Comparison of ENCODE assay signal across 17 cellular contexts in genomic region chr14:103526247-103526913, GRCh38. TPM values are rescaled to one million over a fixed set of nuclear protein-coding genes. Genes with fewer than 3 reads are reported as not detected.
DNase-seq lines count a peak whose midpoint lies in the region; ATAC-seq, FAIRE-seq and TF ChIP-seq lines count a peak whose summit lies in the region.
"Had no signal": no experiment of that assay in that cellular context is flagged by ENCODE, and none has a peak within 500 bp of the region (broad histone marks: within the 10 kb centered on the region; RNA-seq: fewer than 3 reads in every experiment).

No MANE protein-coding gene starts in this region.

- DNase-seq in natural killer cell (no peak), HepG2 (ENCODE audit: low spot score) (no peak), upper lobe of right lung (no peak), HEK293T (ENCODE audit: extremely low spot score) (no peak), NCI-H2029 treated with DMSO at 0.1 percent for 48 hours (lab: John Stamatoyannopoulos, UW) (no peak)
- no peak for DNase-seq in natural killer cell treated with Interleukin-12 subunit alpha and Interleukin-12 subunit beta and Interleukin-15 and Interleukin-18, amount 100 ng/mL, for 72 hours (ENCODE audit: low spot score)
- DNase-seq in activated naive CD4-positive, alpha-beta T cell treated with anti-CD3 and anti-CD28 coated beads, Interleukin-2, amount 10 ng/mL, durations not matched to agents 7 days and 5 days = no peak
- DNase-seq: activated CD8-positive, alpha-beta memory T cell treated with anti-CD3 and anti-CD28 coated beads, Interleukin-2, amount 10 ng/mL, durations not matched to agents 7 days and 5 days; activated naive CD4-positive, alpha-beta T cell; NCI-H1417 treated with DMSO at 0.1 percent for 48 hours; NCI-H526; occipital lobe; stimulated activated CD4-positive, alpha-beta T cell treated with anti-CD3 and anti-CD28 coated beads, Interleukin-12 subunit alpha, Interleukin-12 subunit beta, amount 100 ng/mL, for 4 hours; T1000; thyroid gland had no signal

- TF ChIP-seq EP300 in HepG2 (IDR thresholded peaks at IDR 0.05; ENCODE audit: low read depth in 2 of 2, low read length in 2 of 2) (no peak), HepG2 (CRISPR knock-in tag; IDR thresholded peaks at IDR 0.05; ENCODE audit: borderline replicate concordance) (no peak)

- POLR2A ChIA-PET in HepG2 (lab: Yijun Ruan, JAX) (interaction anchor here (1.1 to 3.1 kb wide), 5 partner anchors 8 to 353 kb away, joined by 3 to 24 read pairs (median 12); partner anchors contain the start of genes BAG5 and COA8), HEK293T (lab: Yijun Ruan, JAX) (no interaction called here)

- H3K4me3 ChIP-seq in HepG2 (replicated peaks in 1 of 3; ENCODE audit: insufficient read depth in 1 of 3, low read depth in 2 of 3, low read length in 3 of 3) (peak overlapping the region in 1 of 3 experiments; percentile 51; a peak in 2 of 6 replicates), upper lobe of right lung (no peak overlapping the region)
- H3K4me3 ChIP-seq: breast epithelium, thyroid gland had no signal

- H3K4me1 ChIP-seq in HepG2 (ENCODE audit: insufficient read depth, low read length) (peaks cover 73% of the 10 kb centered on the region), upper lobe of right lung (peaks cover 47% of the 10 kb centered on the region)

- peaks cover 21 to 41% of the 10 kb centered on the region in 2 donors for H3K4me1 Mint-ChIP-seq in natural killer cell
- peaks cover 12 to 22% of the 10 kb centered on the region in 2 donors for H3K4me1 Mint-ChIP-seq in natural killer cell treated with Interleukin-12 subunit alpha and Interleukin-12 subunit beta and Interleukin-15 and Interleukin-18, amount 100 ng/mL, for 72 hours (ENCODE audit: low read depth in 2 of 2)
- peaks cover 39% of the 10 kb centered on the region for H3K4me1 Mint-ChIP-seq in activated naive CD4-positive, alpha-beta T cell treated with anti-CD3 and anti-CD28 coated beads, Interleukin-2, amount 10 ng/mL, durations not matched to agents 7 days and 5 days

- peak overlapping the region; percentile 78 for H3K4me2 ChIP-seq in HepG2 (ENCODE audit: low read depth, low read length)

- H3K36me3 ChIP-seq in HepG2 (replicated peaks in 1 of 2; ENCODE audit: control insufficient read depth in 1 of 2, insufficient read depth in 2 of 2, low read length in 2 of 2) = peaks cover 0 to 3% of the 10 kb centered on the region in 2 experiments; a peak in 2 of 5 replicates
- peaks cover 5% of the 10 kb centered on the region for H3K36me3 ChIP-seq in upper lobe of right lung
- H3K36me3 ChIP-seq: breast epithelium, thyroid gland had no signal

- H3K27me3 ChIP-seq in HepG2 (ENCODE audit: control insufficient read depth in 1 of 2, insufficient read depth in 2 of 2, low read length in 2 of 2) (no peaks in the 10 kb centered on the region; a peak in 1 of 5 replicates), upper lobe of right lung (no peaks in the 10 kb centered on the region)
- H3K27me3 ChIP-seq: breast epithelium, thyroid gland had no signal

- H3K4me3 Mint-ChIP-seq in natural killer cell = peak overlapping the region; percentile 47
- no peak overlapping the region for H3K4me3 Mint-ChIP-seq in natural killer cell treated with Interleukin-12 subunit alpha and Interleukin-12 subunit beta and Interleukin-15 and Interleukin-18, amount 100 ng/mL, for 72 hours
- no peak overlapping the region for H3K4me3 Mint-ChIP-seq in activated naive CD4-positive, alpha-beta T cell treated with anti-CD3 and anti-CD28 coated beads, Interleukin-2, amount 10 ng/mL, durations not matched to agents 7 days and 5 days
- H3K4me3 Mint-ChIP-seq: activated CD8-positive, alpha-beta memory T cell treated with anti-CD3 and anti-CD28 coated beads, Interleukin-2, amount 10 ng/mL, durations not matched to agents 7 days and 5 days had no signal

- H3K9me3 ChIP-seq in HepG2 (ENCODE audit: low read length) = no peaks in the 10 kb centered on the region
- no peaks in the 10 kb centered on the region for H3K9me3 ChIP-seq in upper lobe of right lung
- H3K9me3 ChIP-seq: breast epithelium, thyroid gland had no signal

- CTCF ChIA-PET in HepG2 (lab: Yijun Ruan, JAX; ENCODE audit: low intra/inter-chr PET ratio, low total read pairs) (no interaction called here), HEK293T (lab: Yijun Ruan, JAX) (interaction anchor here (0.6 kb wide), 1 partner anchor 77 kb away, joined by 3 read pairs; no protein-coding TSS in a partner anchor)
- CTCF ChIA-PET in activated naive CD4-positive, alpha-beta T cell treated with anti-CD3 and anti-CD28 coated beads, Interleukin-2, amount 10 ng/mL, durations not matched to agents 7 days and 5 days (lab: Charles Lee) = interaction anchor here (4.2 kb wide), 1 partner anchor 7 kb away, joined by 20 read pairs; no protein-coding TSS in a partner anchor

- TF ChIP-seq CTCF in natural killer cell (IDR thresholded peaks at IDR 0.05) (no peak), HepG2 (CRISPR knock-in tag; IDR thresholded peaks at IDR 0.05) (no peak; the same call in 1 of the 2 replicates), upper lobe of right lung (IDR thresholded peaks at IDR 0.05) (no peak)

- in situ Hi-C loops in HepG2 (cut with HindIII; ENCODE audit: extremely low pct_ligation_motif_present, low pct_unique_long_range_greater_than_20kb) = no loop called here

- no peaks in the 10 kb centered on the region for H3K9me3 Mint-ChIP-seq in natural killer cell
- H3K9me3 Mint-ChIP-seq in natural killer cell treated with Interleukin-12 subunit alpha and Interleukin-12 subunit beta and Interleukin-15 and Interleukin-18, amount 100 ng/mL, for 72 hours = no peaks in the 10 kb centered on the region
- H3K9me3 Mint-ChIP-seq in activated naive CD4-positive, alpha-beta T cell treated with anti-CD3 and anti-CD28 coated beads, Interleukin-2, amount 10 ng/mL, durations not matched to agents 7 days and 5 days = no peaks in the 10 kb centered on the region

- WGBS in HepG2 (ENCODE audit: low lambda C conversion rate) = 10% methylated on average over 6 of the region's 8 CpGs

- H3K27me3 Mint-ChIP-seq in natural killer cell (ENCODE audit: low read depth in 2 of 2) = no peaks in the 10 kb centered on the region
- peaks cover 0 to 4% of the 10 kb centered on the region in 2 donors for H3K27me3 Mint-ChIP-seq in natural killer cell treated with Interleukin-12 subunit alpha and Interleukin-12 subunit beta and Interleukin-15 and Interleukin-18, amount 100 ng/mL, for 72 hours
- peaks cover 63% of the 10 kb centered on the region for H3K27me3 Mint-ChIP-seq in activated naive CD4-positive, alpha-beta T cell treated with anti-CD3 and anti-CD28 coated beads, Interleukin-2, amount 10 ng/mL, durations not matched to agents 7 days and 5 days

- peaks cover 34% of the 10 kb centered on the region for H3K79me2 ChIP-seq in HepG2 (ENCODE audit: insufficient read depth, low read length)

- H4K20me1 ChIP-seq in HepG2 (ENCODE audit: insufficient read depth, low read length) = no peaks in the 10 kb centered on the region

- intact Hi-C loops in natural killer cell (cut with micrococcal nuclease) = no loop called here
- intact Hi-C loops in HepG2 (cut with micrococcal nuclease; ENCODE audit: unreplicated experiment) = no loop called here
- intact Hi-C loops in upper lobe of right lung (cut with DNase I) = no loop called here

- no peak for FAIRE-seq in HepG2 (lab: Jason Lieb, UNC)

- ATAC-seq in natural killer cell = no peak
- ATAC-seq in natural killer cell treated with Interleukin-12 subunit alpha and Interleukin-12 subunit beta and Interleukin-15 and Interleukin-18, amount 100 ng/mL, for 72 hours = no peak
- peak; percentile 38 for ATAC-seq in HepG2
- no peak for ATAC-seq in upper lobe of right lung
- ATAC-seq: activated CD8-positive, alpha-beta memory T cell treated with anti-CD3 and anti-CD28 coated beads, Interleukin-2, amount 10 ng/mL, durations not matched to agents 7 days and 5 days had no signal

- H3K36me3 Mint-ChIP-seq in natural killer cell = no peaks in the 10 kb centered on the region
- no peaks in the 10 kb centered on the region for H3K36me3 Mint-ChIP-seq in natural killer cell treated with Interleukin-12 subunit alpha and Interleukin-12 subunit beta and Interleukin-15 and Interleukin-18, amount 100 ng/mL, for 72 hours
- H3K36me3 Mint-ChIP-seq in activated naive CD4-positive, alpha-beta T cell treated with anti-CD3 and anti-CD28 coated beads, Interleukin-2, amount 10 ng/mL, durations not matched to agents 7 days and 5 days = peaks cover 4% of the 10 kb centered on the region
- H3K36me3 Mint-ChIP-seq: activated CD8-positive, alpha-beta memory T cell treated with anti-CD3 and anti-CD28 coated beads, Interleukin-2, amount 10 ng/mL, durations not matched to agents 7 days and 5 days had no signal

- no peak overlapping the region for H2AFZ ChIP-seq in HepG2 (ENCODE audit: low read length)

- BruUV-seq in HepG2 (replicated peaks; lab: Mats Ljungman, UMichigan) = no TSS peak

- H3K9ac ChIP-seq in HepG2 (ENCODE audit: insufficient read depth, low read depth, low read length) = peak overlapping the region; percentile 53

- H3K27ac Mint-ChIP-seq in natural killer cell = no peak overlapping the region
- H3K27ac Mint-ChIP-seq in natural killer cell treated with Interleukin-12 subunit alpha and Interleukin-12 subunit beta and Interleukin-15 and Interleukin-18, amount 100 ng/mL, for 72 hours = peak overlapping the region in 1 of 2 donors; percentile 54
- H3K27ac Mint-ChIP-seq in activated naive CD4-positive, alpha-beta T cell treated with anti-CD3 and anti-CD28 coated beads, Interleukin-2, amount 10 ng/mL, durations not matched to agents 7 days and 5 days = no peak overlapping the region

- 0 out of 4 replicates have a peak, but pooled peaks of 1 of the 2 experiments have one; percentile 28 for TF ChIP-seq POLR2A in HepG2 (IDR thresholded peaks at IDR 0.05; ENCODE audit: insufficient read depth in 1 of 2, low read depth in 2 of 2, low read length in 2 of 2)

- H3K27ac ChIP-seq in angular gyrus (ENCODE audit: low read depth, low read length) (peak overlapping the region; percentile 12), HepG2 (ENCODE audit: extremely low read length, insufficient read depth, low read length) (peak overlapping the region; percentile 89), upper lobe of right lung (peak overlapping the region; percentile 58)

- TF ChIP-seq RAD21 in HepG2 (CRISPR knock-in tag; IDR thresholded peaks at IDR 0.05) = no peak

RNA-seq across cellular contexts. Expression of gene TRMT61A, which starts 2.6 kb away (rescaled TPM):
- total RNA-seq in natural killer cell = 1 to 10 TPM; 8.1 to 9.4 (median 9.1) TPM
- total RNA-seq in natural killer cell treated with Interleukin-12 subunit alpha and Interleukin-12 subunit beta and Interleukin-15 and Interleukin-18, amount 100 ng/mL, for 72 hours = 10 to 100 TPM; 13.2 to 29.7 TPM
- total RNA-seq in HepG2 (2016; rRNA removed; fragmentation: Illumina TruSeq; extraction: Trizol) = 12.2 and 13.6 TPM in 2 replicates
- 4.0 and 5.2 TPM in 2 replicates for total RNA-seq in HepG2 (2016; cell fraction: cytosol; rRNA removed; fragmentation: Illumina TruSeq; extraction: Trizol; ENCODE audit: low read depth)
- total RNA-seq in HepG2 (2016; cell fraction: insoluble cytoplasmic fraction; rRNA removed; fragmentation: Illumina TruSeq; extraction: Trizol) = 12.4 and 14.5 TPM in 2 replicates
- total RNA-seq in HepG2 (2016; cell fraction: membrane; rRNA removed; fragmentation: Illumina TruSeq; extraction: Trizol) = 8.3 and 9.6 TPM in 2 replicates
- total RNA-seq in HepG2 (2016; cell fraction: nucleus; rRNA removed; fragmentation: Illumina TruSeq; extraction: Trizol) = 10.4 and 11.7 TPM in 2 replicates
- 6.5 and 9.8 TPM in 2 replicates for polyA plus RNA-seq in HepG2 (2011; rRNA removed)
- 6.4 and 11.5 TPM in 2 replicates for polyA plus RNA-seq in HepG2 (2011; cell fraction: cytosol; rRNA removed)
- polyA plus RNA-seq in HepG2 (2011; cell fraction: nucleus; rRNA removed) = 26.1 and 31.2 TPM in 2 replicates
- polyA plus RNA-seq in HepG2 (2012) = 4.0 and 8.4 TPM in 2 replicates
- polyA plus RNA-seq in HepG2 (2016; cell fraction: cytosol; fragmentation: Illumina TruSeq; extraction: Trizol; ENCODE audit: low read depth) = 3.9 and 4.4 TPM in 2 replicates
- polyA plus RNA-seq in HepG2 (2016; cell fraction: insoluble cytoplasmic fraction; fragmentation: Illumina TruSeq; extraction: Trizol; ENCODE audit: low read depth) = 12.0 and 13.1 TPM in 2 replicates
- 6.7 and 7.2 TPM in 2 replicates for polyA plus RNA-seq in HepG2 (2016; cell fraction: membrane; fragmentation: Illumina TruSeq; extraction: Trizol; ENCODE audit: low read depth)
- 13.5 and 14.3 TPM in 2 replicates for polyA plus RNA-seq in HepG2 (2016; cell fraction: nucleus; fragmentation: Illumina TruSeq; extraction: Trizol; ENCODE audit: insufficient read depth, low read depth)
- polyA minus RNA-seq in HepG2 (2011; rRNA and poly(A)+ RNA removed; ENCODE audit: low replicate concordance) = 14.6 and 19.9 TPM in 2 replicates
- 4.6 and 4.7 TPM in 2 replicates for polyA minus RNA-seq in HepG2 (2011; cell fraction: cytosol; rRNA and poly(A)+ RNA removed)
- polyA minus RNA-seq in HepG2 (2011; cell fraction: nucleus; rRNA and poly(A)+ RNA removed) = 15.8 and 16.6 TPM in 2 replicates
- total RNA-seq in upper lobe of right lung = 11.6 TPM

RNA-seq across cellular contexts. Expression of gene CKB, which starts 3.8 kb away (rescaled TPM):
- total RNA-seq in natural killer cell (10 to 100 TPM in 1 of 3 donors, 1 to 10 TPM in 2; 4.0 to 37.4 (median 9.0) TPM), HepG2 (2016; rRNA removed; fragmentation: Illumina TruSeq; extraction: Trizol) (82.3 and 92.4 TPM in 2 replicates), upper lobe of right lung (148 TPM)
- 1 to 10 TPM; 3.0 to 4.6 TPM for total RNA-seq in natural killer cell treated with Interleukin-12 subunit alpha and Interleukin-12 subunit beta and Interleukin-15 and Interleukin-18, amount 100 ng/mL, for 72 hours
- total RNA-seq in HepG2 (2016; cell fraction: cytosol; rRNA removed; fragmentation: Illumina TruSeq; extraction: Trizol; ENCODE audit: low read depth) = 35.0 and 38.6 TPM in 2 replicates
- 77.0 and 90.7 TPM in 2 replicates for total RNA-seq in HepG2 (2016; cell fraction: insoluble cytoplasmic fraction; rRNA removed; fragmentation: Illumina TruSeq; extraction: Trizol)
- total RNA-seq in HepG2 (2016; cell fraction: membrane; rRNA removed; fragmentation: Illumina TruSeq; extraction: Trizol) = 39.1 and 44.5 TPM in 2 replicates
- 55.0 and 62.1 TPM in 2 replicates for total RNA-seq in HepG2 (2016; cell fraction: nucleus; rRNA removed; fragmentation: Illumina TruSeq; extraction: Trizol)
- polyA plus RNA-seq in HepG2 (2011; rRNA removed) = 179 and 217 TPM in 2 replicates
- polyA plus RNA-seq in HepG2 (2011; cell fraction: cytosol; rRNA removed) = 94.2 and 257 TPM in 2 replicates
- polyA plus RNA-seq in HepG2 (2011; cell fraction: nucleus; rRNA removed) = 634 and 1,191 TPM in 2 replicates
- polyA plus RNA-seq in HepG2 (2012) = 136 and 210 TPM in 2 replicates
- 60.2 and 68.2 TPM in 2 replicates for polyA plus RNA-seq in HepG2 (2016; cell fraction: cytosol; fragmentation: Illumina TruSeq; extraction: Trizol; ENCODE audit: low read depth)
- polyA plus RNA-seq in HepG2 (2016; cell fraction: insoluble cytoplasmic fraction; fragmentation: Illumina TruSeq; extraction: Trizol; ENCODE audit: low read depth) = 156 and 198 TPM in 2 replicates
- 60.4 and 60.5 TPM in 2 replicates for polyA plus RNA-seq in HepG2 (2016; cell fraction: membrane; fragmentation: Illumina TruSeq; extraction: Trizol; ENCODE audit: low read depth)
- polyA plus RNA-seq in HepG2 (2016; cell fraction: nucleus; fragmentation: Illumina TruSeq; extraction: Trizol; ENCODE audit: insufficient read depth, low read depth) = 164 and 170 TPM in 2 replicates
- 111 and 125 TPM in 2 replicates for polyA minus RNA-seq in HepG2 (2011; rRNA and poly(A)+ RNA removed; ENCODE audit: low replicate concordance)
- 96.8 and 156 TPM in 2 replicates for polyA minus RNA-seq in HepG2 (2011; cell fraction: cytosol; rRNA and poly(A)+ RNA removed)
- polyA minus RNA-seq in HepG2 (2011; cell fraction: nucleus; rRNA and poly(A)+ RNA removed) = 34.2 and 39.0 TPM in 2 replicates

RNA-seq across cellular contexts. Expression of gene BAG5, which starts 36.1 kb away (rescaled TPM):
- total RNA-seq in natural killer cell (10 to 100 TPM; 36.1 to 48.0 (median 47.0) TPM), HepG2 (2016; rRNA removed; fragmentation: Illumina TruSeq; extraction: Trizol) (21.0 and 34.8 TPM in 2 replicates), upper lobe of right lung (33.0 TPM)
- 10 to 100 TPM; 27.4 to 29.6 TPM for total RNA-seq in natural killer cell treated with Interleukin-12 subunit alpha and Interleukin-12 subunit beta and Interleukin-15 and Interleukin-18, amount 100 ng/mL, for 72 hours
- total RNA-seq in HepG2 (2016; cell fraction: cytosol; rRNA removed; fragmentation: Illumina TruSeq; extraction: Trizol; ENCODE audit: low read depth) = 2.3 and 2.5 TPM in 2 replicates
- total RNA-seq in HepG2 (2016; cell fraction: insoluble cytoplasmic fraction; rRNA removed; fragmentation: Illumina TruSeq; extraction: Trizol) = 21.9 and 34.1 TPM in 2 replicates
- 11.4 and 14.2 TPM in 2 replicates for total RNA-seq in HepG2 (2016; cell fraction: membrane; rRNA removed; fragmentation: Illumina TruSeq; extraction: Trizol)
- total RNA-seq in HepG2 (2016; cell fraction: nucleus; rRNA removed; fragmentation: Illumina TruSeq; extraction: Trizol) = 14.8 and 16.2 TPM in 2 replicates
- 3.0 and 3.5 TPM in 2 replicates for polyA plus RNA-seq in HepG2 (2011; rRNA removed)
- 2.5 and 3.9 TPM in 2 replicates for polyA plus RNA-seq in HepG2 (2011; cell fraction: cytosol; rRNA removed)
- polyA plus RNA-seq in HepG2 (2011; cell fraction: nucleus; rRNA removed) = 3.3 and 3.7 TPM in 2 replicates
- polyA plus RNA-seq in HepG2 (2012) = 7.9 and 9.3 TPM in 2 replicates
- polyA plus RNA-seq in HepG2 (2016; cell fraction: cytosol; fragmentation: Illumina TruSeq; extraction: Trizol; ENCODE audit: low read depth) = 1.0 and 1.3 TPM in 2 replicates
- 16.8 and 20.0 TPM in 2 replicates for polyA plus RNA-seq in HepG2 (2016; cell fraction: insoluble cytoplasmic fraction; fragmentation: Illumina TruSeq; extraction: Trizol; ENCODE audit: low read depth)
- 5.3 and 6.2 TPM in 2 replicates for polyA plus RNA-seq in HepG2 (2016; cell fraction: membrane; fragmentation: Illumina TruSeq; extraction: Trizol; ENCODE audit: low read depth)
- 13.8 and 14.6 TPM in 2 replicates for polyA plus RNA-seq in HepG2 (2016; cell fraction: nucleus; fragmentation: Illumina TruSeq; extraction: Trizol; ENCODE audit: insufficient read depth, low read depth)
- 5.3 and 11.8 TPM in 2 replicates for polyA minus RNA-seq in HepG2 (2011; rRNA and poly(A)+ RNA removed; ENCODE audit: low replicate concordance)
- 7.2 and 8.6 TPM in 2 replicates for polyA minus RNA-seq in HepG2 (2011; cell fraction: cytosol; rRNA and poly(A)+ RNA removed)
- polyA minus RNA-seq in HepG2 (2011; cell fraction: nucleus; rRNA and poly(A)+ RNA removed) = 9.8 and 9.9 TPM in 2 replicates

RNA-seq across cellular contexts. Expression of gene COA8, which starts 36.4 kb away (rescaled TPM):
- total RNA-seq in natural killer cell (10 to 100 TPM; 22.2 to 32.0 (median 24.9) TPM), HepG2 (2016; rRNA removed; fragmentation: Illumina TruSeq; extraction: Trizol) (25.1 and 25.2 TPM in 2 replicates), upper lobe of right lung (29.7 TPM)
- 10 to 100 TPM; 35.8 to 38.3 TPM for total RNA-seq in natural killer cell treated with Interleukin-12 subunit alpha and Interleukin-12 subunit beta and Interleukin-15 and Interleukin-18, amount 100 ng/mL, for 72 hours
- total RNA-seq in HepG2 (2016; cell fraction: cytosol; rRNA removed; fragmentation: Illumina TruSeq; extraction: Trizol; ENCODE audit: low read depth) = 29.4 and 38.9 TPM in 2 replicates
- total RNA-seq in HepG2 (2016; cell fraction: insoluble cytoplasmic fraction; rRNA removed; fragmentation: Illumina TruSeq; extraction: Trizol) = 25.7 and 29.2 TPM in 2 replicates
- total RNA-seq in HepG2 (2016; cell fraction: membrane; rRNA removed; fragmentation: Illumina TruSeq; extraction: Trizol) = 46.6 and 48.0 TPM in 2 replicates
- 11.0 and 15.0 TPM in 2 replicates for total RNA-seq in HepG2 (2016; cell fraction: nucleus; rRNA removed; fragmentation: Illumina TruSeq; extraction: Trizol)
- 10.9 and 14.0 TPM in 2 replicates for polyA plus RNA-seq in HepG2 (2011; rRNA removed)
- polyA plus RNA-seq in HepG2 (2011; cell fraction: cytosol; rRNA removed) = 10.2 and 14.5 TPM in 2 replicates
- polyA plus RNA-seq in HepG2 (2011; cell fraction: nucleus; rRNA removed) = 2.6 and 3.1 TPM in 2 replicates
- 25.7 and 32.6 TPM in 2 replicates for polyA plus RNA-seq in HepG2 (2012)
- polyA plus RNA-seq in HepG2 (2016; cell fraction: cytosol; fragmentation: Illumina TruSeq; extraction: Trizol; ENCODE audit: low read depth) = 63.7 and 73.8 TPM in 2 replicates
- polyA plus RNA-seq in HepG2 (2016; cell fraction: insoluble cytoplasmic fraction; fragmentation: Illumina TruSeq; extraction: Trizol; ENCODE audit: low read depth) = 33.7 and 39.8 TPM in 2 replicates
- 52.0 and 59.9 TPM in 2 replicates for polyA plus RNA-seq in HepG2 (2016; cell fraction: membrane; fragmentation: Illumina TruSeq; extraction: Trizol; ENCODE audit: low read depth)
- 21.5 and 21.7 TPM in 2 replicates for polyA plus RNA-seq in HepG2 (2016; cell fraction: nucleus; fragmentation: Illumina TruSeq; extraction: Trizol; ENCODE audit: insufficient read depth, low read depth)
- 4.7 and 5.1 TPM in 2 replicates for polyA minus RNA-seq in HepG2 (2011; rRNA and poly(A)+ RNA removed; ENCODE audit: low replicate concordance)
- 3.6 and 6.4 TPM in 2 replicates for polyA minus RNA-seq in HepG2 (2011; cell fraction: cytosol; rRNA and poly(A)+ RNA removed)
- polyA minus RNA-seq in HepG2 (2011; cell fraction: nucleus; rRNA and poly(A)+ RNA removed) = 10.1 and 11.3 TPM in 2 replicates

Comparison
In these comparisons a context has a peak if more than half of its experiments do, and no peak if none do; other contexts are left out.
1. H3K27ac ChIP-seq: peak in every context shown above with its lines; median percentile 89 in HepG2; 58 in upper lobe of right lung; 12 in angular gyrus.